Comparison of ENCODE assay signal across 17 cellular contexts in genomic region chr1:163820190-163820589, GRCh38.
DNase-seq lines count a peak whose midpoint lies in the region; ATAC-seq and TF ChIP-seq lines count a peak whose summit lies in the region.
"Had no signal": no experiment of that assay in that cellular context is flagged by ENCODE, and none has a peak within 500 bp of the region (broad histone marks: within the 10 kb centered on the region; RNA-seq: fewer than 3 reads in every experiment).

No MANE protein-coding gene starts in this region.

- H3K4me1 Mint-ChIP-seq in nephron, result peaks cover 21% of the 10 kb centered on the region
- H3K4me1 Mint-ChIP-seq: CD4-positive, alpha-beta memory T cell had no signal

- TF ChIP-seq CTCF in nephron (IDR thresholded peaks at IDR 0.05; ENCODE audit: unreplicated experiment in 3 of 3), result no peak

- no peaks in the 10 kb centered on the region for H3K27me3 Mint-ChIP-seq in nephron (ENCODE audit: low read depth)
- H3K27me3 Mint-ChIP-seq: CD4-positive, alpha-beta memory T cell had no signal

- peaks cover 4% of the 10 kb centered on the region for H3K9me3 Mint-ChIP-seq in nephron

- DNase-seq in DMS 273 (lab: John Stamatoyannopoulos, UW; ENCODE audit: unreplicated experiment) (peak; percentile 5), DMS 273 treated with DMSO at 0.1 percent for 48 hours (lab: John Stamatoyannopoulos, UW) (no peak), NCI-H1694 (lab: John Stamatoyannopoulos, UW) (peak; percentile 61), OCI-M1 (lab: John Stamatoyannopoulos, UW) (peak; percentile 54), cerebellum (ENCODE audit: low spot score) (no peak)
- DNase-seq in stimulated activated CD4-positive, alpha-beta T cell treated with anti-CD3 and anti-CD28 coated beads, Interleukin-4, amount 100 ng/mL, for 24 hours, result no peak
- DNase-seq: Calu3; CD4-positive, alpha-beta memory T cell; DND-41; GDM1; NCI-H1436 treated with DMSO at 0.1 percent for 48 hours; NCI-H2081 treated with DMSO at 0.1 percent for 48 hours; NCI-H2227 treated with DMSO at 0.1 percent for 48 hours; NCI-H526 treated with DMSO at 0.1 percent for 48 hours had no signal

- ATAC-seq in GM21526 (IDR thresholded peaks at IDR 0.05; ENCODE audit: low FRiP score, unreplicated experiment), result no peak
- ATAC-seq: Panc1 had no signal

- peak overlapping the region in 2 of 3 experiments; percentile 40 to 46 for H3K27ac Mint-ChIP-seq in nephron
- H3K27ac Mint-ChIP-seq: CD4-positive, alpha-beta memory T cell had no signal

- H3K36me3 Mint-ChIP-seq in nephron (ENCODE audit: low read depth), result no peaks in the 10 kb centered on the region
- H3K36me3 Mint-ChIP-seq: CD4-positive, alpha-beta memory T cell had no signal

- H3K4me3 Mint-ChIP-seq in nephron, result no peak overlapping the region
- H3K4me3 Mint-ChIP-seq: CD4-positive, alpha-beta memory T cell had no signal

Comparison
In these comparisons a context has a peak if more than half of its experiments do, and no peak if none do; other contexts are left out.
1. DNase-seq: peak in DMS 273 (single experiment), NCI-H1694 (single experiment) and OCI-M1 (single experiment); none in DMS 273 treated with DMSO at 0.1 percent for 48 hours (single experiment), stimulated activated CD4-positive, alpha-beta T cell treated with anti-CD3 and anti-CD28 coated beads, Interleukin-4, amount 100 ng/mL, for 24 hours (single experiment) and cerebellum (single experiment).